ENCODE assay signal across 19 cellular contexts in the genomic region with DNA sequence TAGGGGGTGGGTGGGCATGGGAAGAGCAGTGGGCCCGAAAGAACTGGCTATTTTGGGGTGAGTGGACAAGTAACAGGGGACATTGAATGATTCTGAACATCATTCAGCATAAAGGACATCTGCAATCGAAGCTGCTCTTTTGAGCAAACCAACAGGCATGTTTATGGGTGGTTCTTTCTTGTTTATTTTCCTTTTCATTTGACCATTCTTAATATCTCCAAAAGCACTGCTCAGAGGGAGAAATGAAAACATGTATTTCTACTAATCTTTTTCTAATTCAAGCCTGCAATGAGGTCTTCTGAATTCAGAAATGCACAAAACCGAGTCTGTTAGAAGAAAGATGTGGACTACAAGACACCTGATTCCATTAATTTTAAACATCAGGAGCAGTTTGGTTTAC. TPM values are rescaled to one million over a fixed set of nuclear protein-coding genes. Genes with fewer than 3 reads are reported as not detected.
A peak's percentile ranks its signal among the peaks of the same experiment; 100 is the strongest.
DNase-seq lines count a peak whose midpoint lies in the region; ATAC-seq and TF ChIP-seq lines count a peak whose summit lies in the region.
"Had no signal": no experiment of that assay in that cellular context is flagged by ENCODE, and none has a peak within 500 bp of the region (broad histone marks: within the 10 kb centered on the region; RNA-seq: fewer than 3 reads in every experiment).

No MANE protein-coding gene starts in this region.

- 86% methylated on average over 3 of the region's 3 CpGs for WGBS in HUES64
- 65 to 80% methylated on average over 3 of the region's 3 CpGs for WGBS in upper lobe of left lung, 2 donors
- WGBS in adrenal gland, 4 donors, result 70 to 82% (median 80%) methylated on average over 3 of the region's 3 CpGs

- H3K27me3 Mint-ChIP-seq in nephron progenitor cell (ENCODE audit: low read depth, poor library complexity), result peaks cover 1% of the 10 kb centered on the region

- H3K4me3 ChIP-seq in HUES64 (ENCODE audit: low read length) (no peak overlapping the region), upper lobe of left lung (no peak overlapping the region), adrenal gland (no peak overlapping the region)
- H3K4me3 ChIP-seq: lung, right atrium auricular region had no signal

- TF ChIP-seq EP300 in upper lobe of left lung (IDR thresholded peaks at IDR 0.05), result no peak

- no peaks in the 10 kb centered on the region for H3K9me3 ChIP-seq in HUES64 (ENCODE audit: insufficient read depth, low read depth, low read length)
- no peaks in the 10 kb centered on the region for H3K9me3 ChIP-seq in upper lobe of left lung
- no peaks in the 10 kb centered on the region for H3K9me3 ChIP-seq in adrenal gland (replicated peaks in 1 of 3)
- H3K9me3 ChIP-seq: BE2C, right atrium auricular region had no signal

- peaks cover 58% of the 10 kb centered on the region for H3K36me3 Mint-ChIP-seq in nephron progenitor cell (ENCODE audit: low read depth)
- H3K36me3 Mint-ChIP-seq: activated naive CD4-positive, alpha-beta T cell treated with anti-CD3 and anti-CD28 coated beads, Interleukin-2, amount 50 U/mL, for 72 hours; natural killer cell treated with Interleukin-12 subunit alpha and Interleukin-12 subunit beta and Interleukin-15 and Interleukin-18, amount 100 ng/mL, for 72 hours had no signal

- intact Hi-C loops in adrenal gland (cut with DNase I), result no loop called here

- H3K27ac ChIP-seq in HUES64 (ENCODE audit: low read depth, low read length) (peak overlapping the region; percentile 92), caudate nucleus (ENCODE audit: low read depth, low read length) (peak overlapping the region; percentile 76), upper lobe of left lung (peak overlapping the region in 3 of 4 donors; percentile 25 to 49 (median 38)), adrenal gland (peak overlapping the region in 1 of 5 donors; percentile 42)

- H3K27me3 ChIP-seq in HUES64 (ENCODE audit: insufficient read depth, low read length) (no peaks in the 10 kb centered on the region), upper lobe of left lung (no peaks in the 10 kb centered on the region), adrenal gland (no peaks in the 10 kb centered on the region)
- H3K27me3 ChIP-seq: right atrium auricular region had no signal

- H3K4me3 Mint-ChIP-seq in nephron progenitor cell, result no peak overlapping the region

- peaks cover 52% of the 10 kb centered on the region for H3K4me1 Mint-ChIP-seq in nephron progenitor cell

- H3K4me1 ChIP-seq in HUES64 (ENCODE audit: insufficient read depth, low read length) (peaks cover 25% of the 10 kb centered on the region), upper lobe of left lung (peaks cover 0 to 6% (median under 1%) of the 10 kb centered on the region in 4 donors), adrenal gland (replicated peaks in 1 of 2) (no peaks in the 10 kb centered on the region)
- H3K4me1 ChIP-seq: BE2C had no signal

- TF ChIP-seq CTCF in nephron progenitor cell (IDR thresholded peaks at IDR 0.05) (no peak), upper lobe of left lung (IDR thresholded peaks at IDR 0.05) (no peak), adrenal gland (IDR thresholded peaks at IDR 0.05) (no peak)

- peak overlapping the region; percentile 86 for H3K27ac Mint-ChIP-seq in nephron progenitor cell
- H3K27ac Mint-ChIP-seq: activated naive CD4-positive, alpha-beta T cell treated with anti-CD3 and anti-CD28 coated beads, Interleukin-2, amount 50 U/mL, for 72 hours; natural killer cell treated with Interleukin-12 subunit alpha and Interleukin-12 subunit beta and Interleukin-15 and Interleukin-18, amount 100 ng/mL, for 72 hours had no signal

- no peak overlapping the region for H3K9ac ChIP-seq in HUES64 (ENCODE audit: low read depth, low read length)

- DNase-seq in caudate nucleus (lab: John Stamatoyannopoulos, UW) (no peak), nephron progenitor cell (no peak), upper lobe of left lung (no peak), adrenal gland (no peak), NCI-H748 treated with DMSO at 0.1 percent for 48 hours (lab: John Stamatoyannopoulos, UW) (no peak), iPS-NIHi11 (ENCODE audit: low spot score) (no peak)
- DNase-seq: activated CD8-positive, alpha-beta memory T cell treated with anti-CD3 and anti-CD28 coated beads for 24 hours; BE2C; Calu3; effector CD8-positive, alpha-beta T cell; NCI-H1417; NCI-H526; SIG-M5; stimulated activated naive CD8-positive, alpha-beta T cell treated with anti-CD3 and anti-CD28 coated beads, Interleukin-15, Interleukin-2, amounts not matched to agents 100 U/mL and 50 U/mL, for 24 hours had no signal

- ATAC-seq in upper lobe of left lung (ENCODE audit: low FRiP score in 2 of 2), result no peak
- ATAC-seq: stimulated activated naive CD8-positive, alpha-beta T cell treated with anti-CD3 and anti-CD28 coated beads, Interleukin-15, Interleukin-2, amounts not matched to agents 100 U/mL and 50 U/mL, for 24 hours had no signal

- H3K36me3 ChIP-seq in HUES64 (ENCODE audit: insufficient read depth, low read length) (peaks cover 43% of the 10 kb centered on the region), upper lobe of left lung (peaks cover 0 to 7% (median 0%) of the 10 kb centered on the region in 4 donors), adrenal gland (replicated peaks in 1 of 2) (no peaks in the 10 kb centered on the region)
- H3K36me3 ChIP-seq: BE2C had no signal

- H3K9me3 Mint-ChIP-seq in nephron progenitor cell, result no peaks in the 10 kb centered on the region
- H3K9me3 Mint-ChIP-seq: activated naive CD4-positive, alpha-beta T cell treated with anti-CD3 and anti-CD28 coated beads, Interleukin-2, amount 50 U/mL, for 72 hours; natural killer cell treated with Interleukin-12 subunit alpha and Interleukin-12 subunit beta and Interleukin-15 and Interleukin-18, amount 100 ng/mL, for 72 hours had no signal

- TF ChIP-seq POLR2A in upper lobe of left lung (IDR thresholded peaks at IDR 0.05) (no peak), adrenal gland (IDR thresholded peaks at IDR 0.05) (no peak)

RNA-seq across cellular contexts. Expression of gene NUAK1, which starts 54.0 kb away (rescaled TPM):
- polyA plus RNA-seq in HUES64 (2013, experiment 1 of 2), result 9.7 TPM
- 8.9 TPM for polyA plus RNA-seq in HUES64 (2013, experiment 2 of 2)
- total RNA-seq in upper lobe of left lung (10 to 100 TPM in 4 of 6 donors, 1 to 10 TPM in 2; 7.1 to 28.7 (median 10.9) TPM), adrenal gland (10 to 100 TPM in 5 of 8 donors, 1 to 10 TPM in 3; 5.8 to 15.1 (median 10.4) TPM)
- polyA plus RNA-seq in adrenal gland, result 1 to 10 TPM; 2.4 to 4.6 (median 3.0) TPM
- total RNA-seq: activated naive CD4-positive, alpha-beta T cell treated with anti-CD3 and anti-CD28 coated beads, Interleukin-2, amount 50 U/mL, for 72 hours had no signal
